In genomic region chr20:47318596-47319516, GRCh38 we compare ENCODE assay signal across 1 cellular context.
TF ChIP-seq lines count a peak whose summit lies in the region.

No MANE protein-coding gene starts in this region.

TF ChIP-seq in HepG2, 621 proteins besides CTCF, POLR2A, EP300 and RAD21 (continued from another document and continues in another):
- TF ChIP-seq, protein P1, sequence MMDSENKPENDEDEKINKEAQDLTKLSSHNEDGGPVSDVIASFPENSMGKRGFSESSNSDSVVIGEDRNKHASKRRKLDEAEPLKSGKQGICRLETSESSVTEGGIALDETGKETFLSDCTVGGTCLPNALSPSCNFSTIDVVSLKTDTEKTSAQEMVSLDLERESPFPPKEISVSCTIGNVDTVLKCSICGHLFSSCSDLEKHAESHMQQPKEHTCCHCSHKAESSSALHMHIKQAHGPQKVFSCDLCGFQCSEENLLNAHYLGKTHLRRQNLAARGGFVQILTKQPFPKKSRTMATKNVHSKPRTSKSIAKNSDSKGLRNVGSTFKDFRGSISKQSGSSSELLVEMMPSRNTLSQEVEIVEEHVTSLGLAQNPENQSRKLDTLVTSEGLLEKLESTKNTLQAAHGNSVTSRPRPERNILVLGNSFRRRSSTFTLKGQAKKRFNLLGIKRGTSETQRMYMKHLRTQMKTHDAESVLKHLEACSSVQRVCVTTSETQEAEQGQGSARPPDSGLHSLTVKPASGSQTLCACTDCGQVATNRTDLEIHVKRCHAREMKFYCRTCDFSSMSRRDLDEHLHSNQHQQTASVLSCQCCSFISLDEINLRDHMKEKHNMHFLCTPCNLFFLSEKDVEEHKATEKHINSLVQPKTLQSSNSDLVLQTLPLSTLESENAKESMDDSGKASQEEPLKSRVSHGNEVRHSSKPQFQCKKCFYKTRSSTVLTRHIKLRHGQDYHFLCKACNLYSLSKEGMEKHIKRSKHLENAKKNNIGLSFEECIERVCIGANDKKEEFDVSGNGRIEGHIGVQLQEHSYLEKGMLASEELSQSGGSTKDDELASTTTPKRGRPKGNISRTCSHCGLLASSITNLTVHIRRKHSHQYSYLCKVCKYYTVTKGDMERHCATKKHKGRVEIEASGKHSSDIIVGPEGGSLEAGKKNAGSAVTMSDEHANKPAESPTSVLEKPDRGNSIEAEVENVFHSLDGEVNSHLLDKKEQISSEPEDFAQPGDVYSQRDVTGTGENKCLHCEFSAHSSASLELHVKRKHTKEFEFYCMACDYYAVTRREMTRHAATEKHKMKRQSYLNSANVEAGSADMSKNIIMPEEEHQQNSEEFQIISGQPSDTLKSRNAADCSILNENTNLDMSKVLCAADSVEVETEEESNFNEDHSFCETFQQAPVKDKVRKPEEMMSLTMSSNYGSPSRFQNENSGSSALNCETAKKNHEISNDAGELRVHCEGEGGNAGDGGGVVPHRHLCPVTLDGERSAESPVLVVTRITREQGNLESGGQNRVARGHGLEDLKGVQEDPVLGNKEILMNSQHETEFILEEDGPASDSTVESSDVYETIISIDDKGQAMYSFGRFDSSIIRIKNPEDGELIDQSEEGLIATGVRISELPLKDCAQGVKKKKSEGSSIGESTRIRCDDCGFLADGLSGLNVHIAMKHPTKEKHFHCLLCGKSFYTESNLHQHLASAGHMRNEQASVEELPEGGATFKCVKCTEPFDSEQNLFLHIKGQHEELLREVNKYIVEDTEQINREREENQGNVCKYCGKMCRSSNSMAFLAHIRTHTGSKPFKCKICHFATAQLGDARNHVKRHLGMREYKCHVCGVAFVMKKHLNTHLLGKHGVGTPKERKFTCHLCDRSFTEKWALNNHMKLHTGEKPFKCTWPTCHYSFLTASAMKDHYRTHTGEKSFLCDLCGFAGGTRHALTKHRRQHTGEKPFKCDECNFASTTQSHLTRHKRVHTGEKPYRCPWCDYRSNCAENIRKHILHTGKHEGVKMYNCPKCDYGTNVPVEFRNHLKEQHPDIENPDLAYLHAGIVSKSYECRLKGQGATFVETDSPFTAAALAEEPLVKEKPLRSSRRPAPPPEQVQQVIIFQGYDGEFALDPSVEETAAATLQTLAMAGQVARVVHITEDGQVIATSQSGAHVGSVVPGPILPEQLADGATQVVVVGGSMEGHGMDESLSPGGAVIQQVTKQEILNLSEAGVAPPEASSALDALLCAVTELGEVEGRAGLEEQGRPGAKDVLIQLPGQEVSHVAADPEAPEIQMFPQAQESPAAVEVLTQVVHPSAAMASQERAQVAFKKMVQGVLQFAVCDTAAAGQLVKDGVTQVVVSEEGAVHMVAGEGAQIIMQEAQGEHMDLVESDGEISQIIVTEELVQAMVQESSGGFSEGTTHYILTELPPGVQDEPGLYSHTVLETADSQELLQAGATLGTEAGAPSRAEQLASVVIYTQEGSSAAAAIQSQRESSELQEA (CRISPR knock-in tag; IDR thresholded peaks at IDR 0.05; ENCODE audit: not compliant biosample characterization) = peak; percentile 39
- TF ChIP-seq HMG20A (CRISPR knock-in tag; IDR thresholded peaks at IDR 0.05; ENCODE audit: borderline replicate concordance) (0 out of 2 replicates have a peak, but pooled peaks have one; percentile 5), CBFB (CRISPR knock-in tag; IDR thresholded peaks at IDR 0.05) (no peak), ZNF891 (CRISPR knock-in tag; IDR thresholded peaks at IDR 0.05) (peak; percentile 59; the same call in 1 of the 2 replicates), SRY (CRISPR knock-in tag; IDR thresholded peaks at IDR 0.05) (0 out of 2 replicates have a peak, but pooled peaks have one; percentile 20), RBFOX2 (IDR thresholded peaks at IDR 0.05; ENCODE audit: low read depth, low read length) (no peak), TGIF2 (CRISPR knock-in tag; IDR thresholded peaks at IDR 0.05) (peak; percentile 13; the same call in 1 of the 2 replicates), MAZ (IDR thresholded peaks at IDR 0.05; ENCODE audit: borderline replicate concordance, low read depth, low read length) (0 out of 2 replicates have a peak, but pooled peaks have one; percentile 8), MAZ (CRISPR knock-in tag; IDR thresholded peaks at IDR 0.05; ENCODE audit: low read depth) (no peak), ZNF232 (CRISPR knock-in tag; IDR thresholded peaks at IDR 0.05; ENCODE audit: borderline replicate concordance) (no peak; the same call in 1 of the 2 replicates), MIXL1 (CRISPR knock-in tag; IDR thresholded peaks at IDR 0.05) (no peak), ZNF614 (CRISPR knock-in tag; IDR thresholded peaks at IDR 0.05; ENCODE audit: borderline replicate concordance) (peak; percentile 0; the same call in 1 of the 2 replicates), ZNF564 (CRISPR knock-in tag; IDR thresholded peaks at IDR 0.05) (no peak), ZNF501 (CRISPR knock-in tag; IDR thresholded peaks at IDR 0.05) (peak; percentile 86; the same call in 1 of the 2 replicates), ZNF772 (CRISPR knock-in tag; IDR thresholded peaks at IDR 0.05) (no peak), ZNF557 (CRISPR knock-in tag; IDR thresholded peaks at IDR 0.05) (no peak), ZNF282 (IDR thresholded peaks at IDR 0.05; ENCODE audit: partially characterized antibody) (no peak), ETV6 (CRISPR knock-in tag; conservative IDR thresholded peaks at IDR 0.05) (no peak), MTA1 (CRISPR knock-in tag; IDR thresholded peaks at IDR 0.05; ENCODE audit: borderline replicate concordance) (0 out of 2 replicates have a peak, but pooled peaks have one; percentile 21), ZNF142 (CRISPR knock-in tag; IDR thresholded peaks at IDR 0.05) (no peak; the same call in 1 of the 2 replicates), ZNF549 (CRISPR knock-in tag; IDR thresholded peaks at IDR 0.05) (no peak), ZEB1 (IDR thresholded peaks at IDR 0.05; ENCODE audit: insufficient replicate concordance, low read depth) (peak; percentile 43), SIX4 (CRISPR knock-in tag; IDR thresholded peaks at IDR 0.05) (no peak), THAP11 (CRISPR knock-in tag; IDR thresholded peaks at IDR 0.05) (no peak; the same call in 1 of the 2 replicates), HNF1B (CRISPR knock-in tag; IDR thresholded peaks at IDR 0.05) (0 out of 2 replicates have a peak, but pooled peaks have one; percentile 5), U2AF1 (optimal IDR thresholded peaks at IDR 0.05; ENCODE audit: low read depth, low read length) (no peak), ZNF790 (CRISPR knock-in tag; IDR thresholded peaks at IDR 0.05; ENCODE audit: borderline replicate concordance) (peak; percentile 23; the same call in 1 of the 2 replicates), ZNF136 (CRISPR knock-in tag; IDR thresholded peaks at IDR 0.05; ENCODE audit: low read depth) (no peak)
- TF ChIP-seq, protein P2, sequence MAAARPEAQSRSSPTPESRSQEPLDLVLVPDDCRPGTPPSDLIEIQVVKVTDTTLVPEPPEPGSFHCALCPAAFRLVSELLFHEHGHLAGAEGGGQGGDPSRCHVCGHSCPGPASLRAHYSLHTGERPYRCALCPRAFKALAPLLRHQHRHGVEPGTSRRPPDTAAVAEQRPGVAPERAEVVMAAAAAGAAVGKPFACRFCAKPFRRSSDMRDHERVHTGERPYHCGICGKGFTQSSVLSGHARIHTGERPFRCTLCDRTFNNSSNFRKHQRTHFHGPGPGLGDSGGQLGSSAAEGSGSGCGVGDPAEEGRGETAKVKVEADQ (CRISPR knock-in tag; IDR thresholded peaks at IDR 0.05; ENCODE audit: borderline replicate concordance) = peak; percentile 41; the same call in 1 of the 2 replicates
- TF ChIP-seq, protein P3, sequence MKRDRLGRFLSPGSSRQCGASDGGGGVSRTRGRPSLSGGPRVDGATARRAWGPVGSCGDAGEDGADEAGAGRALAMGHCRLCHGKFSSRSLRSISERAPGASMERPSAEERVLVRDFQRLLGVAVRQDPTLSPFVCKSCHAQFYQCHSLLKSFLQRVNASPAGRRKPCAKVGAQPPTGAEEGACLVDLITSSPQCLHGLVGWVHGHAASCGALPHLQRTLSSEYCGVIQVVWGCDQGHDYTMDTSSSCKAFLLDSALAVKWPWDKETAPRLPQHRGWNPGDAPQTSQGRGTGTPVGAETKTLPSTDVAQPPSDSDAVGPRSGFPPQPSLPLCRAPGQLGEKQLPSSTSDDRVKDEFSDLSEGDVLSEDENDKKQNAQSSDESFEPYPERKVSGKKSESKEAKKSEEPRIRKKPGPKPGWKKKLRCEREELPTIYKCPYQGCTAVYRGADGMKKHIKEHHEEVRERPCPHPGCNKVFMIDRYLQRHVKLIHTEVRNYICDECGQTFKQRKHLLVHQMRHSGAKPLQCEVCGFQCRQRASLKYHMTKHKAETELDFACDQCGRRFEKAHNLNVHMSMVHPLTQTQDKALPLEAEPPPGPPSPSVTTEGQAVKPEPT (CRISPR knock-in tag; IDR thresholded peaks at IDR 0.05; ENCODE audit: low read depth) = no peak; the same call in 1 of the 2 replicates
- TF ChIP-seq, protein P4, sequence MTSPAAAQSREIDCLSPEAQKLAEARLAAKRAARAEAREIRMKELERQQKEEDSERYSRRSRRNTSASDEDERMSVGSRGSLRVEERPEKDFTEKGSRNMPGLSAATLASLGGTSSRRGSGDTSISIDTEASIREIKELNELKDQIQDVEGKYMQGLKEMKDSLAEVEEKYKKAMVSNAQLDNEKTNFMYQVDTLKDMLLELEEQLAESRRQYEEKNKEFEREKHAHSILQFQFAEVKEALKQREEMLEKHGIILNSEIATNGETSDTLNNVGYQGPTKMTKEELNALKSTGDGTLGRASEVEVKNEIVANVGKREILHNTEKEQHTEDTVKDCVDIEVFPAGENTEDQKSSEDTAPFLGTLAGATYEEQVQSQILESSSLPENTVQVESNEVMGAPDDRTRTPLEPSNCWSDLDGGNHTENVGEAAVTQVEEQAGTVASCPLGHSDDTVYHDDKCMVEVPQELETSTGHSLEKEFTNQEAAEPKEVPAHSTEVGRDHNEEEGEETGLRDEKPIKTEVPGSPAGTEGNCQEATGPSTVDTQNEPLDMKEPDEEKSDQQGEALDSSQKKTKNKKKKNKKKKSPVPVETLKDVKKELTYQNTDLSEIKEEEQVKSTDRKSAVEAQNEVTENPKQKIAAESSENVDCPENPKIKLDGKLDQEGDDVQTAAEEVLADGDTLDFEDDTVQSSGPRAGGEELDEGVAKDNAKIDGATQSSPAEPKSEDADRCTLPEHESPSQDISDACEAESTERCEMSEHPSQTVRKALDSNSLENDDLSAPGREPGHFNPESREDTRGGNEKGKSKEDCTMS (CRISPR knock-in tag; conservative IDR thresholded peaks at IDR 0.05) = no peak
- TF ChIP-seq, protein P5, sequence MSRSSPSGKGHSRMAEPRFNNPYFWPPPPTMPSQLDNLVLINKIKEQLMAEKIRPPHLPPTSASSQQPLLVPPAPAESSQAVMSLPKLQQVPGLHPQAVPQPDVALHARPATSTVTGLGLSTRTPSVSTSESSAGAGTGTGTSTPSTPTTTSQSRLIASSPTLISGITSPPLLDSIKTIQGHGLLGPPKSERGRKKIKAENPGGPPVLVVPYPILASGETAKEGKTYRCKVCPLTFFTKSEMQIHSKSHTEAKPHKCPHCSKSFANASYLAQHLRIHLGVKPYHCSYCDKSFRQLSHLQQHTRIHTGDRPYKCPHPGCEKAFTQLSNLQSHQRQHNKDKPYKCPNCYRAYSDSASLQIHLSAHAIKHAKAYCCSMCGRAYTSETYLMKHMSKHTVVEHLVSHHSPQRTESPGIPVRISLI (CRISPR knock-in tag; IDR thresholded peaks at IDR 0.05; ENCODE audit: borderline replicate concordance) = no peak
